In the genomic region with DNA sequence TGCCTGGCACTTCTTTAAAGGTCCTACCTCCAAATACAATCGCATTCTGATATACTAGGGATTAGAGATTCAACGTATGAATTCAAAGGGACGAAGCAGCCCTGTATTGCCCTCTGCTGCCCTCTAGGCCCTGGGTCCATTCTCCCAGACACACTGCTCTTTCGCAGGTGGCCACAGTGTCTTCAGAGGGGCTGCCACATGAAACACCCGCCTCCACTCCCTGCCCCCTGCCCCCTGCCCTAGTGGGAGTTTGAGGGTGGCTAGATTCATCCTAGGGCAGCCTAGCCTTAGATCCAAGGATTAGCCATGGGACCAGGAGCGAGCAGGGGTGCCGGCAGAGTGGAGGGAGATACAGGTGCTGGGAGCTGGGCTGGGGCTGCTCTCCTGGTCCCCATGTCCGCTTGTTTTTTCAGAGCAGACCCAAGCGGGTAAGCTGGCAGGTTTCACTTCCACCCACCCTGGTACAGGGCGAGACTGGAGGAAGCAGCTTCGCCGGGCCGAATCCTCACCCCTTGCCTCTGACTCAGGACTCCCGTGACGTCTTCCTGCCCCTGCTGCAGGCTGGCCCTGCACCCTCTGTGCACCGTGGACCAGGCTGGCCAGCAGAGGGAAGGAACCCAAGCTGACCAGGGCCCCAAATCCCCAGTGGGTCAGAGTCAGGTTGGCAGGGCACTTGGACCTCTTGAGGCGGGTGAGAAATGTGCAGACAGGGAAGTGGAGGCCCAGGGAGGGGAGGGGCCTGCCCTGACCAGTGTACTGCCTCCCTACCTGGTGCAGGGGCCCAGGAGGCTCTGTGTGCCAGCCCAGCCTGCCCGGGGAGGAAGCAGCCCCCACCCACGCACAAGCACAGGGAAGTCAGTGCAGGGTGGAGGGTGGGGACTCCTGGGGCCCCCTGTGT, we compare ENCODE assay signal across 8 cellular contexts. TPM values are rescaled to one million over a fixed set of nuclear protein-coding genes. Genes with fewer than 3 reads are reported as not detected.
A peak's percentile ranks its signal among the peaks of the same experiment; 100 is the strongest.
DNase-seq lines count a peak whose midpoint lies in the region; ATAC-seq and TF ChIP-seq lines count a peak whose summit lies in the region.

No MANE protein-coding gene starts in this region.

- peaks cover 4% of the 10 kb centered on the region for H3F3A ChIP-seq in SK-N-SH (replicated peaks; ENCODE audit: insufficient read depth)
- no peaks in the 10 kb centered on the region for H3F3A ChIP-seq in OCI-LY1 (ENCODE audit: insufficient read depth, low read length)

- WGBS in SK-N-SH (ENCODE audit: low lambda C conversion rate) = 89% methylated on average over 19 of the region's 19 CpGs

- H3K36me3 ChIP-seq in SK-N-SH (replicated peaks in 1 of 2; ENCODE audit: control insufficient read depth in 1 of 2, insufficient read depth in 2 of 2, low read length in 1 of 2) = no peaks in the 10 kb centered on the region
- no peaks in the 10 kb centered on the region for H3K36me3 ChIP-seq in OCI-LY1 (ENCODE audit: insufficient read depth, low read length)

- H3K79me2 ChIP-seq in SK-N-SH (ENCODE audit: insufficient read depth) (no peaks in the 10 kb centered on the region), OCI-LY1 (ENCODE audit: insufficient read depth, low read length) (no peaks in the 10 kb centered on the region)

- H3K4me1 ChIP-seq in SK-N-SH (ENCODE audit: control insufficient read depth in 1 of 2, insufficient read depth in 2 of 2, low read depth in 1 of 2, low read length in 1 of 2) (peaks cover 5 to 24% of the 10 kb centered on the region in 2 experiments; a peak in 2 of 4 replicates), OCI-LY1 (ENCODE audit: insufficient read depth, low read length, severe bottlenecking) (peaks cover 66% of the 10 kb centered on the region)

- TF ChIP-seq CTCF in SK-N-SH (IDR thresholded peaks at IDR 0.05) (peak; percentile 22), OCI-LY1 (IDR thresholded peaks at IDR 0.05; ENCODE audit: low read length) (peak; percentile 56)

- CTCF ChIA-PET in SK-N-SH (lab: Yijun Ruan, JAX) = interaction anchor here (0.5 to 5.3 kb wide), 6 partner anchors 11 to 578 kb away, joined by 3 to 42 read pairs (median 4); no protein-coding TSS in a partner anchor

- H3K27me3 ChIP-seq in SK-N-SH (ENCODE audit: insufficient read depth) (no peaks in the 10 kb centered on the region), OCI-LY1 (ENCODE audit: insufficient read depth, low read length) (no peaks in the 10 kb centered on the region)

- no peak for ATAC-seq in SK-N-SH treated with all-trans-retinoic acid at 6 μM for 48 hours

- H2AFZ ChIP-seq in SK-N-SH (ENCODE audit: low read depth) (no peak overlapping the region), OCI-LY1 (ENCODE audit: low read length) (no peak overlapping the region)

- TF ChIP-seq RAD21 in SK-N-SH (IDR thresholded peaks at IDR 0.05; ENCODE audit: low read length) = no peak

- TF ChIP-seq EP300 in SK-N-SH (IDR thresholded peaks at IDR 0.05; ENCODE audit: borderline replicate concordance in 1 of 2, low read depth in 1 of 2, low read length in 1 of 2) = no peak

- DNase-seq in SK-N-SH (no peak), hypothalamus (lab: John Stamatoyannopoulos, UW) (peak in 34 of 51 donors; percentile 7 to 65 (median 42)), NCI-H774 (lab: John Stamatoyannopoulos, UW) (no peak), NCI-H1436 (lab: John Stamatoyannopoulos, UW) (no peak)
- peak; percentile 18 for DNase-seq in activated effector memory CD4-positive, alpha-beta T cell treated with Interleukin-2 at 50 U/mL for 16 hours
- peak; percentile 39 to 48 for DNase-seq in stimulated activated CD4-positive, alpha-beta T cell treated with anti-CD3 and anti-CD28 coated beads, Interleukin-15, amount 100 ng/mL, for 48 hours (ENCODE audit: low read depth in 2 of 2)

- no peaks in the 10 kb centered on the region for H3K9me2 ChIP-seq in SK-N-SH
- H3K9me2 ChIP-seq in OCI-LY1 (ENCODE audit: low read depth, low read length) = no peaks in the 10 kb centered on the region

- no peak overlapping the region for H3K4me3 ChIP-seq in SK-N-SH (ENCODE audit: low read depth in 2 of 2, low read length in 1 of 2)
- peak overlapping the region; percentile 35 for H3K4me3 ChIP-seq in OCI-LY1 (ENCODE audit: low read depth, low read length, poor library complexity, severe bottlenecking)

- no peaks in the 10 kb centered on the region for H3K9me3 ChIP-seq in SK-N-SH
- H3K9me3 ChIP-seq in OCI-LY1 (ENCODE audit: low read length) = no peaks in the 10 kb centered on the region

- H4K20me1 ChIP-seq in SK-N-SH (ENCODE audit: insufficient read depth) (no peaks in the 10 kb centered on the region), OCI-LY1 (ENCODE audit: insufficient read depth, low read length) (no peaks in the 10 kb centered on the region)

- POLR2A ChIA-PET in SK-N-SH (lab: Yijun Ruan, JAX) = no interaction called here

- H3K4me2 ChIP-seq in SK-N-SH (no peak overlapping the region), OCI-LY1 (ENCODE audit: low read length) (peak overlapping the region; percentile 76)

- H3K27ac ChIP-seq in SK-N-SH (ENCODE audit: low read depth in 2 of 2, low read length in 1 of 2) (no peak overlapping the region), OCI-LY1 (ENCODE audit: low read depth, low read length, poor library complexity, severe bottlenecking) (peak overlapping the region; percentile 98)

- H3K9ac ChIP-seq in SK-N-SH (no peak overlapping the region), OCI-LY1 (ENCODE audit: low read length) (peak overlapping the region; percentile 79; the same call in 1 of the 2 replicates)

TF ChIP-seq in SK-N-SH, 30 proteins besides CTCF, POLR2A, EP300 and RAD21:
- no peak for TF ChIP-seq POLR2AphosphoS5 (IDR thresholded peaks at IDR 0.05; ENCODE audit: low read depth, low read length)
- TF ChIP-seq TCF12 (IDR thresholded peaks at IDR 0.05) = no peak
- no peak for TF ChIP-seq NRF1 (IDR thresholded peaks at IDR 0.05; ENCODE audit: low read depth, low read length)
- no peak for TF ChIP-seq SMC3 (IDR thresholded peaks at IDR 0.05; ENCODE audit: low read depth, low read length)
- TF ChIP-seq, protein P1, sequence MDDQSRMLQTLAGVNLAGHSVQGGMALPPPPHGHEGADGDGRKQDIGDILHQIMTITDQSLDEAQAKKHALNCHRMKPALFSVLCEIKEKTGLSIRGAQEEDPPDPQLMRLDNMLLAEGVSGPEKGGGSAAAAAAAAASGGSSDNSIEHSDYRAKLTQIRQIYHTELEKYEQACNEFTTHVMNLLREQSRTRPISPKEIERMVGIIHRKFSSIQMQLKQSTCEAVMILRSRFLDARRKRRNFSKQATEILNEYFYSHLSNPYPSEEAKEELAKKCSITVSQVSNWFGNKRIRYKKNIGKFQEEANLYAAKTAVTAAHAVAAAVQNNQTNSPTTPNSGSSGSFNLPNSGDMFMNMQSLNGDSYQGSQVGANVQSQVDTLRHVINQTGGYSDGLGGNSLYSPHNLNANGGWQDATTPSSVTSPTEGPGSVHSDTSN (IDR thresholded peaks at IDR 0.05) = no peak
- no peak for TF ChIP-seq YY1 (IDR thresholded peaks at IDR 0.05; ENCODE audit: low read depth)
- TF ChIP-seq, protein P2, sequence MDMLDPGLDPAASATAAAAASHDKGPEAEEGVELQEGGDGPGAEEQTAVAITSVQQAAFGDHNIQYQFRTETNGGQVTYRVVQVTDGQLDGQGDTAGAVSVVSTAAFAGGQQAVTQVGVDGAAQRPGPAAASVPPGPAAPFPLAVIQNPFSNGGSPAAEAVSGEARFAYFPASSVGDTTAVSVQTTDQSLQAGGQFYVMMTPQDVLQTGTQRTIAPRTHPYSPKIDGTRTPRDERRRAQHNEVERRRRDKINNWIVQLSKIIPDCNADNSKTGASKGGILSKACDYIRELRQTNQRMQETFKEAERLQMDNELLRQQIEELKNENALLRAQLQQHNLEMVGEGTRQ (IDR thresholded peaks at IDR 0.05; ENCODE audit: borderline replicate concordance, low read depth, low read length) = no peak

TF ChIP-seq in SK-N-SH treated with all-trans-retinoic acid at 6 μM for 48 hours, 23 proteins besides CTCF, POLR2A, EP300 and RAD21:
- no peak for TF ChIP-seq BACH2 (CRISPR knock-in tag; IDR thresholded peaks at IDR 0.05; ENCODE audit: borderline replicate concordance)
- TF ChIP-seq CSDC2 (CRISPR knock-in tag; IDR thresholded peaks at IDR 0.05) = no peak
- TF ChIP-seq ZNF565 (CRISPR knock-in tag; conservative IDR thresholded peaks at IDR 0.05; ENCODE audit: low read depth) = no peak
- no peak for TF ChIP-seq TOX (CRISPR knock-in tag; IDR thresholded peaks at IDR 0.05; ENCODE audit: borderline replicate concordance)
- TF ChIP-seq PPARA (CRISPR knock-in tag; IDR thresholded peaks at IDR 0.05; ENCODE audit: borderline replicate concordance) = no peak

RNA-seq across cellular contexts. Expression of a gene that starts 28.4 kb away (rescaled TPM):
- 12.9 and 13.7 TPM in 2 replicates for polyA plus RNA-seq in SK-N-SH (2012; rRNA removed)
- 5.8 and 9.2 TPM in 2 replicates for polyA plus RNA-seq in SK-N-SH (2012; cell fraction: cytosol; rRNA removed)
- 11.7 and 13.7 TPM in 2 replicates for polyA plus RNA-seq in SK-N-SH (2012; cell fraction: nucleus; rRNA removed)

RNA-seq across cellular contexts. Expression of a gene that starts 47.5 kb away (rescaled TPM):
- polyA plus RNA-seq in SK-N-SH (2012; rRNA removed) = 31.6 and 42.9 TPM in 2 replicates
- polyA plus RNA-seq in SK-N-SH (2012; cell fraction: cytosol; rRNA removed) = 16.5 and 27.2 TPM in 2 replicates
- 39.2 and 51.2 TPM in 2 replicates for polyA plus RNA-seq in SK-N-SH (2012; cell fraction: nucleus; rRNA removed)

RNA-seq across cellular contexts. Expression of a gene that starts 52.8 kb away (rescaled TPM):
- polyA plus RNA-seq in SK-N-SH (2012; rRNA removed) = 26.9 and 28.7 TPM in 2 replicates
- 14.2 and 18.0 TPM in 2 replicates for polyA plus RNA-seq in SK-N-SH (2012; cell fraction: cytosol; rRNA removed)
- 36.9 and 44.0 TPM in 2 replicates for polyA plus RNA-seq in SK-N-SH (2012; cell fraction: nucleus; rRNA removed)

Comparison
In these comparisons a context has a peak if more than half of its experiments do, and no peak if none do; other contexts are left out.
1. DNase-seq: peak in activated effector memory CD4-positive, alpha-beta T cell treated with Interleukin-2 at 50 U/mL for 16 hours (single experiment), hypothalamus (34 of 51) and stimulated activated CD4-positive, alpha-beta T cell treated with anti-CD3 and anti-CD28 coated beads, Interleukin-15, amount 100 ng/mL, for 48 hours (2 of 2); none in SK-N-SH (single experiment), NCI-H774 (single experiment) and NCI-H1436 (single experiment).